In the genomic region with DNA sequence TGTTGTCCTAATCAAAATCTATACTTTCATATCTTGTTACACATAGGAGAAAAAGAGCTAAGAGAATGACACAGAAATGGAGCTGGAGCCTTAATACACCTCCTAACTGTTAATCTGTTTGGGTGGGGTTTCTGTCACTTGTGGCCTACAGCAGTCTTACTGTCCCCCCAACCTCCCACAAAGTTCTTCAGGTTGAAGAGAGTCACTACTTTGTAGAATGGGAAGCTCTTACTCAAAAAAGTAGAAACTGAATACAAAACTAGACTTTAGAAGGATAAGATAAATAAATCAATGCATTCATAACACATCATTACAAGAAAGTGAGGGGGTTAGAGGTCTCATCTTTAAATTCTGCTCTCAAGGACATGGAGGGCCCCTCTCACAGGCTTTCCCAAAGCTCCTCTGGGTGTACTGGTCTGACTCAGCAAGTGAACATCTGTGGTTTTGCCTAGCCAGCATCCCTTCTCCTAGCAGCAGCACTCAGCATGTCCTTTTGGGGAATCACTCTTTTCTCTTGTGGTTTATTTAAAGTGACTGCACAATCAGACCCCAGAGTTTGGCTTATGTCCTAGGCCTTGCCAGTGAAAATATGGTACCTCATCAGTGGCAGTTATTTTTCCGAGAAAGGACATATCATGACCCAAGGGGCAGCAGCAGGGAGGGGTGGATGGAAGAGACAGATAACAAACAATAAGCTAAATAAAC, we compare ENCODE assay signal across 8 cellular contexts. TPM values are rescaled to one million over a fixed set of nuclear protein-coding genes. Genes with fewer than 3 reads are reported as not detected.
DNase-seq lines count a peak whose midpoint lies in the region; ATAC-seq and TF ChIP-seq lines count a peak whose summit lies in the region.

No MANE protein-coding gene starts in this region.

- H3K4me3 Mint-ChIP-seq in activated naive CD4-positive, alpha-beta T cell treated with anti-CD3 and anti-CD28 coated beads, Interleukin-2, amount 10 ng/mL, durations not matched to agents 7 days and 5 days = peak overlapping the region; percentile 75
- peak overlapping the region; percentile 87 for H3K4me3 Mint-ChIP-seq in endothelial cell (ENCODE audit: unreplicated experiment)
- H3K4me3 Mint-ChIP-seq in stimulated activated naive CD8-positive, alpha-beta T cell treated with anti-CD3 and anti-CD28 coated beads, Interleukin-15, amount 100 ng/mL, for 72 hours = peak overlapping the region; percentile 13 to 83

- no peak for DNase-seq in activated naive CD4-positive, alpha-beta T cell treated with anti-CD3 and anti-CD28 coated beads, Interleukin-2, amount 10 ng/mL, durations not matched to agents 7 days and 5 days
- DNase-seq in activated naive CD4-positive, alpha-beta T cell treated with anti-CD3 and anti-CD28 coated beads, Interleukin-2, amount 50 U/mL, for 16 hours = no peak
- DNase-seq in RPMI7951 (ENCODE audit: low read depth) (peak; percentile 91), endothelial cell (ENCODE audit: low spot score) (no peak), SW 1271 (lab: John Stamatoyannopoulos, UW) (no peak), germinal center (ENCODE audit: low spot score) (no peak), HuH-7.5 (ENCODE audit: low spot score) (no peak)
- no peak for DNase-seq in stimulated activated naive CD8-positive, alpha-beta T cell treated with anti-CD3 and anti-CD28 coated beads, Interleukin-15, amount 100 ng/mL, for 72 hours

- CTCF ChIA-PET in activated naive CD4-positive, alpha-beta T cell treated with anti-CD3 and anti-CD28 coated beads, Interleukin-2, amount 10 ng/mL, durations not matched to agents 7 days and 5 days (lab: Charles Lee) = interaction anchor here (1.4 kb wide), 1 partner anchor 8 kb away, joined by 3 read pairs; no protein-coding TSS in a partner anchor

- peaks cover 2% of the 10 kb centered on the region for H3K36me3 Mint-ChIP-seq in activated naive CD4-positive, alpha-beta T cell treated with anti-CD3 and anti-CD28 coated beads, Interleukin-2, amount 10 ng/mL, durations not matched to agents 7 days and 5 days
- H3K36me3 Mint-ChIP-seq in endothelial cell (ENCODE audit: low read depth, unreplicated experiment) = no peaks in the 10 kb centered on the region

- H3K27me3 Mint-ChIP-seq in activated naive CD4-positive, alpha-beta T cell treated with anti-CD3 and anti-CD28 coated beads, Interleukin-2, amount 10 ng/mL, durations not matched to agents 7 days and 5 days = peaks cover 37% of the 10 kb centered on the region
- peaks cover 14% of the 10 kb centered on the region for H3K27me3 Mint-ChIP-seq in endothelial cell (ENCODE audit: unreplicated experiment)
- H3K27me3 Mint-ChIP-seq in stimulated activated naive CD8-positive, alpha-beta T cell treated with anti-CD3 and anti-CD28 coated beads, Interleukin-15, amount 100 ng/mL, for 72 hours = peaks cover 10% of the 10 kb centered on the region

- peak; percentile 34 for ATAC-seq in stimulated activated naive CD8-positive, alpha-beta T cell treated with anti-CD3 and anti-CD28 coated beads, Interleukin-15, amount 100 ng/mL, for 72 hours

- H3K27ac Mint-ChIP-seq in activated naive CD4-positive, alpha-beta T cell treated with anti-CD3 and anti-CD28 coated beads, Interleukin-2, amount 10 ng/mL, durations not matched to agents 7 days and 5 days = no peak overlapping the region
- no peak overlapping the region for H3K27ac Mint-ChIP-seq in endothelial cell (ENCODE audit: unreplicated experiment)
- no peak overlapping the region for H3K27ac Mint-ChIP-seq in stimulated activated naive CD8-positive, alpha-beta T cell treated with anti-CD3 and anti-CD28 coated beads, Interleukin-15, amount 100 ng/mL, for 72 hours

- peaks cover 31% of the 10 kb centered on the region for H3K4me1 Mint-ChIP-seq in activated naive CD4-positive, alpha-beta T cell treated with anti-CD3 and anti-CD28 coated beads, Interleukin-2, amount 10 ng/mL, durations not matched to agents 7 days and 5 days
- peaks cover 13% of the 10 kb centered on the region for H3K4me1 Mint-ChIP-seq in endothelial cell (ENCODE audit: unreplicated experiment)
- H3K4me1 Mint-ChIP-seq in stimulated activated naive CD8-positive, alpha-beta T cell treated with anti-CD3 and anti-CD28 coated beads, Interleukin-15, amount 100 ng/mL, for 72 hours = peaks cover 52% of the 10 kb centered on the region

- no peak for TF ChIP-seq CTCF in endothelial cell (IDR thresholded peaks at IDR 0.05; ENCODE audit: unreplicated experiment)

- no peaks in the 10 kb centered on the region for H3K9me3 Mint-ChIP-seq in activated naive CD4-positive, alpha-beta T cell treated with anti-CD3 and anti-CD28 coated beads, Interleukin-2, amount 10 ng/mL, durations not matched to agents 7 days and 5 days
- H3K9me3 Mint-ChIP-seq in endothelial cell (ENCODE audit: unreplicated experiment) = no peaks in the 10 kb centered on the region
- H3K9me3 Mint-ChIP-seq in stimulated activated naive CD8-positive, alpha-beta T cell treated with anti-CD3 and anti-CD28 coated beads, Interleukin-15, amount 100 ng/mL, for 72 hours = no peaks in the 10 kb centered on the region

RNA-seq across cellular contexts. Expression of a gene that starts 2.0 kb away (rescaled TPM):
- total RNA-seq in RPMI7951 (2014; rRNA removed; shearing (Covaris generic)) = 65.5 and 84.7 TPM in 2 replicates
- total RNA-seq in endothelial cell (ENCODE audit: unreplicated experiment) = 18.2 TPM

RNA-seq across cellular contexts. Expression of a gene that starts 27.2 kb away (rescaled TPM):
- 228 and 245 TPM in 2 replicates for total RNA-seq in RPMI7951 (2014; rRNA removed; shearing (Covaris generic))
- total RNA-seq in endothelial cell (ENCODE audit: unreplicated experiment) = 55.5 TPM
